Comparison of ENCODE assay signal across 21 cellular contexts in the genomic region with DNA sequence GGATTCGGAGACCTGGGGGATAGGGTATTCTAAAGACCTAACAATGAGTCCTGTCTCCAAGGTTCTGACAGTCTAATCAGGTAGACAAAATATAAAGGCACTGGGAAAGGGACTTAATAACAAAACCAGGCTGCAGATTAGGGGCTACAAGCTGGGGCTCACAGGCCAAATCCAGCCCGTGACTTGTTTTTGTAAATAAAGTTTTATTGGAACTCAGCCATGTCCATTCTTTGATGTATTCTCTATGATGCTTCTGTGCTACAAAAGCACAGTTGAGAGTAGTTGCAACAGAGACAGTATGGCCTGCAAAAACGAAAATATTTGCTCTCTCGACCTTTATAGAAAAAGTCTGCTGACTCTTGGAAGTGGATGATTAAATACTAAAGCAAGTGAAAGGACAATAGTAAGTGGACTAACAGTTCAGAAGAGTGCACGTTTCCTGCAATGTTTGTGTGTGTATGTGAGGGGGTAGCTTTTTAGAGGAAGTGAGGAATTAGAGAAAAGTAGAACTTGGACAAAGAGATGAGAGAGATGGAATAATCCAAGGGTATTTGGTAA.
DNase-seq lines count a peak whose midpoint lies in the region; ATAC-seq, FAIRE-seq and TF ChIP-seq lines count a peak whose summit lies in the region.
"Had no signal": no experiment of that assay in that cellular context is flagged by ENCODE, and none has a peak within 500 bp of the region (broad histone marks: within the 10 kb centered on the region; RNA-seq: fewer than 3 reads in every experiment).

No MANE protein-coding gene starts in this region.

- H3K27ac ChIP-seq in HepG2 (ENCODE audit: extremely low read length, insufficient read depth, low read length) (no peak overlapping the region), sigmoid colon (no peak overlapping the region), SJCRH30 (no peak overlapping the region)
- H3K27ac ChIP-seq: HL-60, KMS-11, RWPE1 had no signal

- no TSS peak for BruUV-seq in HepG2 (replicated peaks; lab: Mats Ljungman, UMichigan)

- WGBS in HepG2 (ENCODE audit: low lambda C conversion rate) = 7% methylated on average over 5 of the region's 5 CpGs
- 68 to 71% methylated on average over 5 of the region's 5 CpGs for WGBS in sigmoid colon, 2 donors

- H3K36me3 ChIP-seq in HepG2 (replicated peaks in 1 of 2; ENCODE audit: control insufficient read depth in 1 of 2, insufficient read depth in 2 of 2, low read length in 2 of 2) (no peaks in the 10 kb centered on the region), sigmoid colon (no peaks in the 10 kb centered on the region), SJCRH30 (no peaks in the 10 kb centered on the region)
- H3K36me3 ChIP-seq: BE2C had no signal

- no peak overlapping the region for H3K9ac ChIP-seq in HepG2 (ENCODE audit: insufficient read depth, low read depth, low read length)
- H3K9ac ChIP-seq: KMS-11 had no signal

- peak; percentile 20 for DNase-seq in NCI-H774 (lab: John Stamatoyannopoulos, UW)
- peak; percentile 41 for DNase-seq in dermis blood vessel endothelial cell
- DNase-seq in HepG2 (ENCODE audit: low spot score) = peak; percentile 67
- DNase-seq in sigmoid colon = peak; percentile 11
- no peak for DNase-seq in SJCRH30
- no peak for DNase-seq in COLO668 (lab: John Stamatoyannopoulos, UW; ENCODE audit: unreplicated experiment)
- DNase-seq in pons (ENCODE audit: low spot score) = no peak
- DNase-seq: BE2C; DMS79 treated with DMSO at 0.1 percent for 48 hours; H7; NCI-H1417; NCI-H1694 treated with DMSO at 0.1 percent for 48 hours; NCI-H2081 treated with DMSO at 0.1 percent for 48 hours; NCI-H446; NCI-H526 treated with DMSO at 0.1 percent for 48 hours; NK-92 treated with Interleukin-12 subunit alpha and Interleukin-12 subunit beta, amount 100 ng/mL, for 24 hours; SIG-M5 had no signal

- TF ChIP-seq CTCF in HepG2 (CRISPR knock-in tag; IDR thresholded peaks at IDR 0.05) (no peak), sigmoid colon (IDR thresholded peaks at IDR 0.05) (no peak)

- in situ Hi-C loops in HepG2 (cut with HindIII; ENCODE audit: extremely low pct_ligation_motif_present, low pct_unique_long_range_greater_than_20kb) = no loop called here

- intact Hi-C loops in HepG2 (cut with micrococcal nuclease; ENCODE audit: unreplicated experiment) (loop anchor here (2.0 to 5.0 kb wide), 2 partner anchors 19 to 101 kb away; no protein-coding TSS in a partner anchor), sigmoid colon (cut with DNase I) (no loop called here)

- no peaks in the 10 kb centered on the region for H4K20me1 ChIP-seq in HepG2 (ENCODE audit: insufficient read depth, low read length)

- CTCF ChIA-PET in HepG2 (lab: Yijun Ruan, JAX; ENCODE audit: low intra/inter-chr PET ratio, low total read pairs) = no interaction called here

- peak overlapping the region; percentile 8 for H2AFZ ChIP-seq in HepG2 (ENCODE audit: low read length)

- TF ChIP-seq POLR2A in HepG2 (IDR thresholded peaks at IDR 0.05; ENCODE audit: insufficient read depth in 1 of 2, low read depth in 2 of 2, low read length in 2 of 2) = no peak
- TF ChIP-seq POLR2A in sigmoid colon (IDR thresholded peaks at IDR 0.05) = no peak

- FAIRE-seq in HepG2 (lab: Jason Lieb, UNC) = no peak

- TF ChIP-seq EP300 in HepG2 (IDR thresholded peaks at IDR 0.05; ENCODE audit: low read depth in 2 of 2, low read length in 2 of 2) = no peak
- no peak for TF ChIP-seq EP300 in HepG2 (CRISPR knock-in tag; IDR thresholded peaks at IDR 0.05; ENCODE audit: borderline replicate concordance)
- TF ChIP-seq EP300 in sigmoid colon (IDR thresholded peaks at IDR 0.05) = no peak

- no peak for TF ChIP-seq RAD21 in HepG2 (CRISPR knock-in tag; IDR thresholded peaks at IDR 0.05)

- H3K4me3 ChIP-seq in HepG2 (replicated peaks in 1 of 3; ENCODE audit: insufficient read depth in 1 of 3, low read depth in 2 of 3, low read length in 3 of 3) (no peak overlapping the region), sigmoid colon (no peak overlapping the region), SJCRH30 (no peak overlapping the region)

- H3K79me2 ChIP-seq in HepG2 (ENCODE audit: insufficient read depth, low read length) = no peaks in the 10 kb centered on the region

- no peaks in the 10 kb centered on the region for H3K9me3 ChIP-seq in HepG2 (ENCODE audit: low read length)
- no peaks in the 10 kb centered on the region for H3K9me3 ChIP-seq in sigmoid colon
- H3K9me3 ChIP-seq in SJCRH30 (replicated peaks) = no peaks in the 10 kb centered on the region
- H3K9me3 ChIP-seq: BE2C had no signal

- H3K4me2 ChIP-seq in HepG2 (ENCODE audit: low read depth, low read length) = peak overlapping the region; percentile 38
- H3K4me2 ChIP-seq: KMS-11 had no signal

- H3K27me3 ChIP-seq in HepG2 (ENCODE audit: control insufficient read depth in 1 of 2, insufficient read depth in 2 of 2, low read length in 2 of 2) (no peaks in the 10 kb centered on the region), sigmoid colon (no peaks in the 10 kb centered on the region), SJCRH30 (no peaks in the 10 kb centered on the region)
- H3K27me3 ChIP-seq: BE2C had no signal

- ATAC-seq in HepG2 = no peak
- ATAC-seq: SK-N-SH treated with all-trans-retinoic acid at 6 μM for 48 hours had no signal

- POLR2A ChIA-PET in HepG2 (lab: Yijun Ruan, JAX) = no interaction called here

- H3K4me1 ChIP-seq in HepG2 (ENCODE audit: insufficient read depth, low read length) (peaks cover 12% of the 10 kb centered on the region), sigmoid colon (peaks cover 0 to 4% (median 0%) of the 10 kb centered on the region in 4 donors), SJCRH30 (no peaks in the 10 kb centered on the region)

TF ChIP-seq in HepG2, 621 proteins besides CTCF, POLR2A, EP300 and RAD21 (continues in another document):
- TF ChIP-seq NR1H2 (CRISPR knock-in tag; IDR thresholded peaks at IDR 0.05; ENCODE audit: borderline replicate concordance, low read depth) (no peak), ELF1 (CRISPR knock-in tag; IDR thresholded peaks at IDR 0.05) (no peak), NFATC3 (CRISPR knock-in tag; IDR thresholded peaks at IDR 0.05) (no peak), SOX5 (CRISPR knock-in tag; IDR thresholded peaks at IDR 0.05; ENCODE audit: borderline replicate concordance) (peak; percentile 55; the same call in 1 of the 2 replicates), ZNF562 (CRISPR knock-in tag; IDR thresholded peaks at IDR 0.05; ENCODE audit: borderline replicate concordance) (no peak), CCAR2 (optimal IDR thresholded peaks at IDR 0.05; ENCODE audit: low read depth, low read length) (no peak)
- TF ChIP-seq, protein P1, sequence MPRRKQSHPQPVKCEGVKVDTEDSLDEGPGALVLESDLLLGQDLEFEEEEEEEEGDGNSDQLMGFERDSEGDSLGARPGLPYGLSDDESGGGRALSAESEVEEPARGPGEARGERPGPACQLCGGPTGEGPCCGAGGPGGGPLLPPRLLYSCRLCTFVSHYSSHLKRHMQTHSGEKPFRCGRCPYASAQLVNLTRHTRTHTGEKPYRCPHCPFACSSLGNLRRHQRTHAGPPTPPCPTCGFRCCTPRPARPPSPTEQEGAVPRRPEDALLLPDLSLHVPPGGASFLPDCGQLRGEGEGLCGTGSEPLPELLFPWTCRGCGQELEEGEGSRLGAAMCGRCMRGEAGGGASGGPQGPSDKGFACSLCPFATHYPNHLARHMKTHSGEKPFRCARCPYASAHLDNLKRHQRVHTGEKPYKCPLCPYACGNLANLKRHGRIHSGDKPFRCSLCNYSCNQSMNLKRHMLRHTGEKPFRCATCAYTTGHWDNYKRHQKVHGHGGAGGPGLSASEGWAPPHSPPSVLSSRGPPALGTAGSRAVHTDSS (CRISPR knock-in tag; conservative IDR thresholded peaks at IDR 0.05) = no peak
- TF ChIP-seq, protein P2, sequence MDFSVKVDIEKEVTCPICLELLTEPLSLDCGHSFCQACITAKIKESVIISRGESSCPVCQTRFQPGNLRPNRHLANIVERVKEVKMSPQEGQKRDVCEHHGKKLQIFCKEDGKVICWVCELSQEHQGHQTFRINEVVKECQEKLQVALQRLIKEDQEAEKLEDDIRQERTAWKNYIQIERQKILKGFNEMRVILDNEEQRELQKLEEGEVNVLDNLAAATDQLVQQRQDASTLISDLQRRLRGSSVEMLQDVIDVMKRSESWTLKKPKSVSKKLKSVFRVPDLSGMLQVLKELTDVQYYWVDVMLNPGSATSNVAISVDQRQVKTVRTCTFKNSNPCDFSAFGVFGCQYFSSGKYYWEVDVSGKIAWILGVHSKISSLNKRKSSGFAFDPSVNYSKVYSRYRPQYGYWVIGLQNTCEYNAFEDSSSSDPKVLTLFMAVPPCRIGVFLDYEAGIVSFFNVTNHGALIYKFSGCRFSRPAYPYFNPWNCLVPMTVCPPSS (IDR thresholded peaks at IDR 0.05) = no peak

Comparison
In these comparisons a context has a peak if more than half of its experiments do, and no peak if none do; other contexts are left out.
1. DNase-seq: peak in NCI-H774 (single experiment), dermis blood vessel endothelial cell (single experiment), HepG2 (single experiment) and sigmoid colon (single experiment); none in SJCRH30 (0 of 2), COLO668 (single experiment) and pons (single experiment).